Comparison of ENCODE assay signal across 29 cellular contexts in the genomic region with DNA sequence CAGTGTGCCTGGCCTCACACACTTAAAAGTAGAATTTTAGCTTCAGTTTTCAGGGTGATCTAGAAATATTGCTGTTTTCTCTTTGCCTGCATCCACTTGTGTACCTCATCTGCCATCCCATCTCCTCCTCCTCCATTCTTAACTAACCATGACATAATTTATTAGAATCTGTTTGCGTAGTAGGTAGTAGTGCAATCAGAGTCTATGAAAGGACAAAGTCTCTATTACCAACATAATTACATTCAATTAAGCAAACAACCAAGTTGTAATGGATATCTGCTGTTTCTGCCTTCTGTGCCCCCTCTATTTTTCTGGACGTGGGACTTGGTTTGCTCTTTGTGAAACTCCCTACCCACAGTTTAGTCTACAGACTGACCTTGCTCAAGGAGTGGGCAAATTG.
DNase-seq lines count a peak whose midpoint lies in the region; ATAC-seq, FAIRE-seq and TF ChIP-seq lines count a peak whose summit lies in the region.
"Had no signal": no experiment of that assay in that cellular context is flagged by ENCODE, and none has a peak within 500 bp of the region (broad histone marks: within the 10 kb centered on the region; RNA-seq: fewer than 3 reads in every experiment).

No MANE protein-coding gene starts in this region.

- H4K91ac ChIP-seq in H9 (ENCODE audit: insufficient read length, low read depth, low read length): no peak overlapping the region

- H3K27me3 ChIP-seq in H9 (ENCODE audit: insufficient read depth, low read length): no peaks in the 10 kb centered on the region
- H3K27me3 ChIP-seq: MG63 had no signal

- WGBS in H9 (ENCODE audit: extremely low coverage, insufficient read length, low lambda C conversion rate): no CpG with 5 or more reads among the region's 2 CpGs

- H3K9me3 Mint-ChIP-seq in H9: no peaks in the 10 kb centered on the region; a peak in 1 of 5 replicates

- no peak overlapping the region for H2AK5ac ChIP-seq in H9 (ENCODE audit: insufficient read length, low read length)

- no peaks in the 10 kb centered on the region for H3K23me2 ChIP-seq in H9 (ENCODE audit: insufficient read length, low read depth, low read length, poor library complexity, severe bottlenecking)

- no peak overlapping the region for H3T11ph ChIP-seq in H9 (ENCODE audit: low read length)

- DNase-seq in GM12891 (ENCODE audit: insufficient read length, low spot score): no peak
- peak in 2 of 3 experiments; percentile 40 to 76 for DNase-seq in NCI-H1417 (lab: John Stamatoyannopoulos, UW)
- peak; percentile 77 for DNase-seq in NCI-H748 (lab: John Stamatoyannopoulos, UW; ENCODE audit: unreplicated experiment)
- no peak for DNase-seq in left lobe of liver (ENCODE audit: low spot score)
- DNase-seq in H9: no peak
- DNase-seq: C1 segment of cervical spinal cord; CD4-positive, alpha-beta memory T cell; DMS 273 treated with DMSO at 0.1 percent for 48 hours; DMS79; EL; GDM1; IMR-90; KG1; MG63; NCI-H1436 treated with DMSO at 0.1 percent for 48 hours; NCI-H2029; NCI-H2171 treated with DMSO at 0.1 percent for 48 hours; NCI-H345; NCI-H510A treated with DMSO at 0.1 percent for 48 hours; NCI-H82; SHP77; T-cell had no signal

- no peaks in the 10 kb centered on the region for H3K36me3 Mint-ChIP-seq in H9 (ENCODE audit: insufficient read depth in 1 of 3, low read depth in 3 of 3)
- H3K36me3 Mint-ChIP-seq: CD4-positive, alpha-beta memory T cell; T-cell had no signal

- H3K56ac ChIP-seq in H9 (ENCODE audit: insufficient read length, low read depth, low read length): no peak overlapping the region

- no peak overlapping the region for H3K14ac ChIP-seq in H9 (ENCODE audit: insufficient read depth, low read length)

- H4K5ac ChIP-seq in H9 (ENCODE audit: insufficient read length, low read depth, low read length): no peak overlapping the region

- H3K4me1 ChIP-seq in H9 (ENCODE audit: insufficient read depth, low read length): no peaks in the 10 kb centered on the region; the same call in 1 of the 2 replicates

- H3K79me1 ChIP-seq in H9 (ENCODE audit: insufficient read depth, low read depth, low read length, poor library complexity, severe bottlenecking): no peaks in the 10 kb centered on the region

- H3K4me1 Mint-ChIP-seq in H9: peaks cover 5 to 8% of the 10 kb centered on the region in 2 experiments
- H3K4me1 Mint-ChIP-seq: CD4-positive, alpha-beta memory T cell; T-cell had no signal

- no peaks in the 10 kb centered on the region; the same call in 1 of the 2 replicates for H3K79me2 ChIP-seq in H9 (ENCODE audit: insufficient read depth, low read length)

- H3K27me3 Mint-ChIP-seq in H9 (ENCODE audit: low read depth): no peaks in the 10 kb centered on the region
- H3K27me3 Mint-ChIP-seq: CD4-positive, alpha-beta memory T cell; T-cell had no signal

- peak overlapping the region in 1 of 3 experiments; percentile 22; a peak in 2 of 7 replicates for H3K27ac Mint-ChIP-seq in H9
- H3K27ac Mint-ChIP-seq: CD4-positive, alpha-beta memory T cell; T-cell had no signal

- no peak overlapping the region for H3K4me3 Mint-ChIP-seq in H9
- H3K4me3 Mint-ChIP-seq: CD4-positive, alpha-beta memory T cell; T-cell had no signal

- no peak overlapping the region for H2BK120ac ChIP-seq in H9 (ENCODE audit: low read depth, low read length, poor library complexity, severe bottlenecking)

- H3K27ac ChIP-seq in H9 (ENCODE audit: insufficient read length, low read depth, low read length): no peak overlapping the region
- H3K27ac ChIP-seq: RWPE1 had no signal

- H2BK12ac ChIP-seq in H9 (ENCODE audit: insufficient read length, low read depth, low read length): no peak overlapping the region

- no peak overlapping the region for H3K4me2 ChIP-seq in H9 (ENCODE audit: insufficient read depth, insufficient read length, low read length)

- no peaks in the 10 kb centered on the region for H3K9me3 ChIP-seq in H9 (ENCODE audit: control insufficient read depth, low read depth, low read length)
- H3K9me3 ChIP-seq: MG63 had no signal

- H3K18ac ChIP-seq in H9 (ENCODE audit: insufficient read length, low read depth, low read length): no peak overlapping the region

- no peaks in the 10 kb centered on the region for H4K20me1 ChIP-seq in H9 (ENCODE audit: control insufficient read depth, insufficient read depth, insufficient read length)

- no peak overlapping the region for H3K23ac ChIP-seq in H9 (ENCODE audit: insufficient read length, low read depth, low read length)

- H2AFZ ChIP-seq in H9 (ENCODE audit: low read length): no peak overlapping the region

- ATAC-seq in left lobe of liver: peak; percentile 53
- no peak for ATAC-seq in HG02759 (IDR thresholded peaks at IDR 0.05; ENCODE audit: unreplicated experiment)
- no peak for ATAC-seq in GM18873 (IDR thresholded peaks at IDR 0.05; ENCODE audit: low FRiP score, unreplicated experiment)
- no peak for ATAC-seq in HG02870 (IDR thresholded peaks at IDR 0.05; ENCODE audit: unreplicated experiment)
- ATAC-seq: Panc1, T-cell had no signal

- no peak overlapping the region for H3K9ac ChIP-seq in H9 (ENCODE audit: extremely low read depth, insufficient read length, low read length)

- H3K4ac ChIP-seq in H9 (ENCODE audit: low read depth, low read length): no peak overlapping the region

- no peak for TF ChIP-seq CTCF in H9 (conservative IDR thresholded peaks at IDR 0.05)

- no peak overlapping the region for H2BK20ac ChIP-seq in H9 (ENCODE audit: low read depth, low read length, poor library complexity, severe bottlenecking)

- H4K8ac ChIP-seq in H9 (replicated peaks; ENCODE audit: insufficient read length, low read depth, low read length): no peak overlapping the region

- peak; percentile 41 for FAIRE-seq in GM12891 (lab: Jason Lieb, UNC)
- FAIRE-seq: GM12892, H54 had no signal

- TF ChIP-seq POLR2A in GM12891 (IDR thresholded peaks at IDR 0.05; ENCODE audit: low read depth, low read length): no peak

- no peak overlapping the region for H2BK5ac ChIP-seq in H9 (ENCODE audit: insufficient read length, low read length)

- H2BK15ac ChIP-seq in H9 (ENCODE audit: low read depth, low read length): no peak overlapping the region

TF ChIP-seq in GM12891, 5 proteins besides CTCF, POLR2A, EP300 and RAD21:
- TF ChIP-seq SPI1 (IDR thresholded peaks at IDR 0.05; ENCODE audit: low read depth, low read length) (no peak), TAF1 (IDR thresholded peaks at IDR 0.05; ENCODE audit: low read depth, low read length) (no peak)

Comparison
In these comparisons a context has a peak if more than half of its experiments do, and no peak if none do; other contexts are left out.
1. DNase-seq: peak in NCI-H1417 (2 of 3) and NCI-H748 (single experiment); none in GM12891 (single experiment), left lobe of liver (single experiment) and H9 (single experiment).